In the genomic region with DNA sequence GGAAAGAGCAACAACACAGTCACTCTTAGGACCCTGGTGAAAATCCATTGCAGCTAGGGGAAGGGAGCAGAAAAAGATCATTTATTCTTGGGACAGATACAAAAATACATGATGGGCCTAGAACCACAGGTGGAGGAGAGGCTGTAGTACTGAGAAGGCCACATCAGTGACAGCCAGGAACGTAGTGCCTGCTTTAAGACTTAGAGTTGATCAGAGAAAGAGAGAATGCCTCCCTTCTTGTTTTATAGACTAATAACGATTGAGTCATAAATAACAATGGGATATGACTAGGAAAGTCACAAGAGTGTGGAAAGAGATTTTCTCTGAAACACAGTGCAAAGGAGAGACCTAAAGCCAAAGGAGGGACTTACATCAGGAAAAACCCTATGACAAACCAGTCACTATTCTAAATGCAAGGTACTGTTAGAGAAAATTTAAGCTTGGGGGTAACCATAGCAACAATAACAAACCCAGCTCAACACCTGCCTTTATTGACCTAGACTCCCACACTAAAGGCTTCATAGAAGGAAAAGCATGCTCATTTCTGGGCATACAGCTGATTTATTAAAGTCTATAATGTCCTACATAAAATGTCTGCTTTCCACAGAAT, we compare ENCODE assay signal across 24 cellular contexts.
DNase-seq lines count a peak whose midpoint lies in the region; ATAC-seq, FAIRE-seq and TF ChIP-seq lines count a peak whose summit lies in the region.
"Had no signal": no experiment of that assay in that cellular context is flagged by ENCODE, and none has a peak within 500 bp of the region (broad histone marks: within the 10 kb centered on the region; RNA-seq: fewer than 3 reads in every experiment).

No MANE protein-coding gene starts in this region.

- H2AK5ac ChIP-seq in H1 (ENCODE audit: low read depth, low read length): no peak overlapping the region

- no peak overlapping the region for H3K27ac Mint-ChIP-seq in Caco-2 (ENCODE audit: unreplicated experiment)
- H3K27ac Mint-ChIP-seq: activated CD4-positive, alpha-beta memory T cell treated with anti-CD3 and anti-CD28 coated beads for 36 hours; activated naive CD4-positive, alpha-beta T cell treated with anti-CD3 and anti-CD28 coated beads, Interleukin-2, amount 10 ng/mL, durations not matched to agents 7 days and 5 days; CD14-positive monocyte; nephron; T-helper 17 cell had no signal

- H3K14ac ChIP-seq in H1 (ENCODE audit: insufficient read length): no peak overlapping the region

- no peak overlapping the region for H3K23ac ChIP-seq in H1 (ENCODE audit: insufficient read length)

- H4K8ac ChIP-seq in H1 (ENCODE audit: extremely low read depth, insufficient read depth, low read length): no peak overlapping the region

- no peak for TF ChIP-seq EP300 in H1 (IDR thresholded peaks at IDR 0.05; ENCODE audit: borderline replicate concordance in 1 of 2, low read depth in 2 of 2, low read length in 2 of 2)

- FAIRE-seq in H1 (lab: Jason Lieb, UNC): no peak

- peaks cover 0 to 3% (median 0%) of the 10 kb centered on the region in 4 experiments; a peak in 2 of 7 replicates for H3K4me1 ChIP-seq in H1 (replicated peaks in 1 of 4; ENCODE audit: control insufficient read depth in 3 of 4, insufficient read depth in 4 of 4, low read length in 3 of 4)
- H3K4me1 ChIP-seq in Caco-2: no peaks in the 10 kb centered on the region
- H3K4me1 ChIP-seq: ascending aorta, esophagus muscularis mucosa, prostate gland, SJSA1, vagina had no signal

- intact Hi-C loops in Caco-2 (cut with micrococcal nuclease; ENCODE audit: unreplicated experiment): no loop called here

- H3K23me2 ChIP-seq in H1 (ENCODE audit: low read depth, low read length): no peaks in the 10 kb centered on the region

- DNase-seq in COLO668 (lab: John Stamatoyannopoulos, UW; ENCODE audit: unreplicated experiment) (peak; percentile 35), NCI-H2081 (lab: John Stamatoyannopoulos, UW) (peak; percentile 30 to 82), H1 (ENCODE audit: low read depth in 1 of 2, low spot score in 2 of 2) (no peak), Caco-2 (no peak), cerebellar cortex (ENCODE audit: low spot score) (no peak)
- no peak for DNase-seq in stimulated activated CD4-positive, alpha-beta T cell treated with anti-CD3 and anti-CD28 coated beads, Interleukin-4, amount 100 ng/mL, for 24 hours
- DNase-seq: activated CD4-positive, alpha-beta memory T cell treated with anti-CD3 and anti-CD28 coated beads for 36 hours; activated naive CD4-positive, alpha-beta T cell treated with anti-CD3 and anti-CD28 coated beads, Interleukin-2, amount 10 ng/mL, durations not matched to agents 7 days and 5 days; cerebellar nuclear complex; effector CD4-positive, alpha-beta T cell; left colon; NCI-H146; PC-9; T-helper 17 cell had no signal

- TF ChIP-seq POLR2A in H1 (IDR thresholded peaks at IDR 0.05; ENCODE audit: control extremely low read depth in 1 of 2, low read depth in 2 of 2, low read length in 2 of 2): no peak

- H2AFZ ChIP-seq in H1 (ENCODE audit: low read length): peak overlapping the region; percentile 55; the same call in 1 of the 2 replicates
- H2AFZ ChIP-seq: PC-9 had no signal

- H3K79me1 ChIP-seq in H1 (ENCODE audit: low read depth, low read length): no peaks in the 10 kb centered on the region

- no peak overlapping the region for H2BK15ac ChIP-seq in H1 (ENCODE audit: low read length)

- BruUV-seq in Caco-2 (replicated peaks; lab: Mats Ljungman, UMichigan): no TSS peak

- H3K4me2 ChIP-seq in H1 (ENCODE audit: insufficient read depth in 1 of 2, low read depth in 2 of 2, low read length in 2 of 2): no peak overlapping the region
- H3K4me2 ChIP-seq: PC-9 had no signal

- peaks cover 7% of the 10 kb centered on the region for H3K4me1 Mint-ChIP-seq in Caco-2 (ENCODE audit: low read depth, unreplicated experiment)
- H3K4me1 Mint-ChIP-seq: activated naive CD4-positive, alpha-beta T cell treated with anti-CD3 and anti-CD28 coated beads, Interleukin-2, amount 10 ng/mL, durations not matched to agents 7 days and 5 days; CD14-positive monocyte; nephron; T-helper 17 cell had no signal

- H3K27me3 Mint-ChIP-seq in Caco-2 (ENCODE audit: insufficient read depth, unreplicated experiment): no peaks in the 10 kb centered on the region
- H3K27me3 Mint-ChIP-seq: activated CD4-positive, alpha-beta memory T cell treated with anti-CD3 and anti-CD28 coated beads for 36 hours; activated naive CD4-positive, alpha-beta T cell treated with anti-CD3 and anti-CD28 coated beads, Interleukin-2, amount 10 ng/mL, durations not matched to agents 7 days and 5 days; T-helper 17 cell had no signal

- no peaks in the 10 kb centered on the region for H3K36me3 Mint-ChIP-seq in Caco-2 (ENCODE audit: insufficient read depth, unreplicated experiment)
- H3K36me3 Mint-ChIP-seq: activated CD4-positive, alpha-beta memory T cell treated with anti-CD3 and anti-CD28 coated beads for 36 hours; activated naive CD4-positive, alpha-beta T cell treated with anti-CD3 and anti-CD28 coated beads, Interleukin-2, amount 10 ng/mL, durations not matched to agents 7 days and 5 days; CD14-positive monocyte had no signal

- no peak overlapping the region for H3K18ac ChIP-seq in H1 (ENCODE audit: extremely low read depth, low read length)

- H3K4me3 Mint-ChIP-seq in Caco-2 (ENCODE audit: unreplicated experiment): no peak overlapping the region
- H3K4me3 Mint-ChIP-seq: activated CD4-positive, alpha-beta memory T cell treated with anti-CD3 and anti-CD28 coated beads for 36 hours; activated naive CD4-positive, alpha-beta T cell treated with anti-CD3 and anti-CD28 coated beads, Interleukin-2, amount 10 ng/mL, durations not matched to agents 7 days and 5 days; CD14-positive monocyte; nephron; T-helper 17 cell had no signal

- no peak overlapping the region for H3K56ac ChIP-seq in H1 (replicated peaks; ENCODE audit: insufficient read length, low read depth, low read length)

- POLR2A ChIA-PET in H1 (lab: Charles Lee; ENCODE audit: partially characterized antibody): no interaction called here
- POLR2A ChIA-PET in Caco-2 (lab: Charles Lee): no interaction called here

- WGBS in H1 (ENCODE audit: extremely low coverage in 1 of 2, insufficient coverage in 1 of 2, insufficient read length in 1 of 2, insufficient replicate concordance in 2 of 2, low coverage in 1 of 2, low lambda C conversion rate in 2 of 2, missing lambda C conversion rate in 1 of 2), 2 experiments: 84% methylated on average over 2 of the region's 2 CpGs; no CpG with 5 or more reads in 1 of the 2 experiments

- H3K4me3 ChIP-seq in H1 (ENCODE audit: extremely low read depth in 1 of 4, insufficient read depth in 2 of 4, low read depth in 3 of 4, low read length in 4 of 4) (no peak overlapping the region), Caco-2 (ENCODE audit: low read depth, low read length) (no peak overlapping the region)
- H3K4me3 ChIP-seq: ascending aorta, esophagus muscularis mucosa, PC-9, prostate gland, SJSA1, vagina had no signal

- no peaks in the 10 kb centered on the region for H3K9me3 Mint-ChIP-seq in Caco-2 (ENCODE audit: unreplicated experiment)
- H3K9me3 Mint-ChIP-seq: activated naive CD4-positive, alpha-beta T cell treated with anti-CD3 and anti-CD28 coated beads, Interleukin-2, amount 10 ng/mL, durations not matched to agents 7 days and 5 days had no signal

- H2BK5ac ChIP-seq in H1 (ENCODE audit: low read depth, low read length): no peak overlapping the region

- no peak overlapping the region for H3K27ac ChIP-seq in H1 (ENCODE audit: low read depth, low read length)
- H3K27ac ChIP-seq: ascending aorta, esophagus muscularis mucosa, PC-9, prostate gland, SJSA1, vagina, VCaP had no signal

- H2BK120ac ChIP-seq in H1 (replicated peaks; ENCODE audit: low read depth, low read length): no peak overlapping the region

- H4K20me1 ChIP-seq in H1 (replicated peaks in 1 of 2; ENCODE audit: control insufficient read depth in 1 of 2, insufficient read depth in 2 of 2, low read length in 2 of 2): no peaks in the 10 kb centered on the region

- no peaks in the 10 kb centered on the region for H3K79me2 ChIP-seq in H1 (ENCODE audit: control insufficient read depth in 1 of 2, insufficient read depth in 2 of 2, low read length in 2 of 2)

- no peak overlapping the region for H4K5ac ChIP-seq in H1 (ENCODE audit: insufficient read length, low read depth, low read length)

- TF ChIP-seq CTCF in H1 (IDR thresholded peaks at IDR 0.05; ENCODE audit: control extremely low read depth in 1 of 3, insufficient read depth in 1 of 3, low read depth in 1 of 3, low read length in 3 of 3): no peak
- TF ChIP-seq CTCF in Caco-2 (IDR thresholded peaks at IDR 0.05; ENCODE audit: insufficient read depth in 1 of 2, low read depth in 1 of 2, low read length in 1 of 2, severe bottlenecking in 1 of 2, unreplicated experiment in 1 of 2): no peak

- no peak overlapping the region for H2BK20ac ChIP-seq in H1 (ENCODE audit: low read length)

- peak; percentile 77 for ATAC-seq in GM19023 (IDR thresholded peaks at IDR 0.05; ENCODE audit: unreplicated experiment)
- no peak for ATAC-seq in GM21576 (IDR thresholded peaks at IDR 0.05; ENCODE audit: unreplicated experiment)
- ATAC-seq: left colon, T-helper 17 cell had no signal

- H4K91ac ChIP-seq in H1 (replicated peaks; ENCODE audit: insufficient read length, low read length): no peak overlapping the region

- TF ChIP-seq RAD21 in H1 (IDR thresholded peaks at IDR 0.05 in 1 of 2, conservative IDR thresholded peaks at IDR 0.05 in 1 of 2; ENCODE audit: low read depth in 2 of 2, low read length in 2 of 2): no peak

- H3K36me3 ChIP-seq in H1 (ENCODE audit: control insufficient read depth in 2 of 4, insufficient read depth in 4 of 4, low read length in 3 of 4) (no peaks in the 10 kb centered on the region), Caco-2 (ENCODE audit: control insufficient read depth, insufficient read depth, low read length) (no peaks in the 10 kb centered on the region)
- H3K36me3 ChIP-seq: ascending aorta, esophagus muscularis mucosa, prostate gland, SJSA1, vagina had no signal

- H3K9ac ChIP-seq in H1 (replicated peaks in 1 of 4; ENCODE audit: extremely low read depth in 1 of 4, low read depth in 3 of 4, low read length in 3 of 4): no peak overlapping the region

- CTCF ChIA-PET in H1 (lab: Charles Lee; ENCODE audit: partially characterized antibody) (interaction anchor here (1.0 kb wide), 1 partner anchor 10 kb away, joined by 3 read pairs; no protein-coding TSS in a partner anchor), Caco-2 (lab: Charles Lee) (no interaction called here)

- H3K27me3 ChIP-seq in H1 (replicated peaks in 1 of 4; ENCODE audit: control insufficient read depth in 3 of 4, extremely low read depth in 1 of 4, insufficient read depth in 3 of 4, low read length in 3 of 4) (no peaks in the 10 kb centered on the region), Caco-2 (replicated peaks; ENCODE audit: control insufficient read depth, insufficient read depth, low read length) (no peaks in the 10 kb centered on the region)
- H3K27me3 ChIP-seq: ascending aorta, esophagus muscularis mucosa, SJSA1, vagina had no signal

- H3K9me3 ChIP-seq in H1 (ENCODE audit: insufficient read depth in 2 of 2, low read depth in 1 of 2, low read length in 1 of 2) (no peaks in the 10 kb centered on the region), Caco-2 (no peaks in the 10 kb centered on the region)
- H3K9me3 ChIP-seq: ascending aorta, esophagus muscularis mucosa, prostate gland, SJSA1, vagina had no signal

- H2BK12ac ChIP-seq in H1 (ENCODE audit: low read depth, low read length): peak overlapping the region; percentile 18; the same call in 1 of the 2 replicates

- H3K4ac ChIP-seq in H1 (replicated peaks; ENCODE audit: insufficient read length, low read depth, low read length): no peak overlapping the region

Comparison
In these comparisons a context has a peak if more than half of its experiments do, and no peak if none do; other contexts are left out.
1. DNase-seq: peak in COLO668 (single experiment) and NCI-H2081 (2 of 2); none in H1 (0 of 2), Caco-2 (0 of 2), cerebellar cortex (single experiment) and stimulated activated CD4-positive, alpha-beta T cell treated with anti-CD3 and anti-CD28 coated beads, Interleukin-4, amount 100 ng/mL, for 24 hours (single experiment).